ENCODE assay signal across 9 cellular contexts in the genomic region with DNA sequence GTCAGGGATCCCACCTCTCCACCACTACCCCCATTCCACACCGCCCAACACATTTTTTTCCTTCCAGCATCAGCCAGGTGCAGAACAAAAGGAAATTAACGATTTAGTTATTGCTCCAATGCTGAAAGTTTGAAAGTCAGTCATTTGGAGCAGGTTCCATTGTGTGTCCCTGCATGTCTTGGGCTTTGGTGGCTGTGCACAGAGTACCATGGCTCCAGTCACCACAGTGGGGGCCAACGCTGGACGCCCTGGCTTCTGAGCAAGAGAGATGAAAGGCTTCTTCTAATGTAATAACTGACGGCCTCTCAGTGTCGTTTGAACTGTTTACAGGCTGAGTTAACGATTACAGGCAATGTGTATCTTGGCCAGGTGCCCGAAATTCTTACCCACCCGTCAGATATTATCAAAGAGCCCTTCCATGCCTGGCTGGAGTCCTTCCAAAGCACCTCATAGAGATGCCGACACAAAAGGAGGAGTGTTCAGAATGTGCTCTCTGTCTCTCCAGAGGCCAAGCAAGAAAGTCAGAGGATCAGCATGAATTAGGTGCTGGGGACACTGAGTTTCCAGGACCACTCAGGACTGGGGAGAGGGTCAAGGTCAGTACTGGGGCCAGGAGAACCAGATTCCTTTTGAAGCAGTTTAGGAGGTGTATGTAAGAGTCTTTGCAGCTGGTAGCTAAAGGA. TPM values are rescaled to one million over a fixed set of nuclear protein-coding genes. Genes with fewer than 3 reads are reported as not detected.
DNase-seq lines count a peak whose midpoint lies in the region; ATAC-seq and TF ChIP-seq lines count a peak whose summit lies in the region.
"Had no signal": no experiment of that assay in that cellular context is flagged by ENCODE, and none has a peak within 500 bp of the region (broad histone marks: within the 10 kb centered on the region; RNA-seq: fewer than 3 reads in every experiment).

No MANE protein-coding gene starts in this region.

- H3K27ac Mint-ChIP-seq in stimulated activated naive CD8-positive, alpha-beta T cell treated with anti-CD3 and anti-CD28 coated beads, Interleukin-15, amount 100 ng/mL, for 72 hours = peak overlapping the region in 1 of 2 donors; percentile 73
- H3K27ac Mint-ChIP-seq: IgD-negative memory B cell had no signal

- peak; percentile 53 for DNase-seq in HuH-7 (ENCODE audit: low spot score)
- DNase-seq in NCI-H526 (lab: John Stamatoyannopoulos, UW) = peak; percentile 95 to 96
- peak; percentile 25 to 85 for DNase-seq in dermis microvascular lymphatic vessel endothelial cell (ENCODE audit: low read depth in 2 of 2)
- DNase-seq in retinal pigment epithelial cell (ENCODE audit: low read depth) = peak; percentile 67
- DNase-seq in stimulated activated naive CD8-positive, alpha-beta T cell treated with anti-CD3 and anti-CD28 coated beads, Interleukin-15, amount 100 ng/mL, for 72 hours = no peak

- H3K4me1 Mint-ChIP-seq in stimulated activated naive CD8-positive, alpha-beta T cell treated with anti-CD3 and anti-CD28 coated beads, Interleukin-15, amount 100 ng/mL, for 72 hours = peaks cover 8% of the 10 kb centered on the region

- no peak for ATAC-seq in stimulated activated naive CD8-positive, alpha-beta T cell treated with anti-CD3 and anti-CD28 coated beads, Interleukin-15, amount 100 ng/mL, for 72 hours
- ATAC-seq in GM18502 (IDR thresholded peaks at IDR 0.05; ENCODE audit: poor library complexity, unreplicated experiment) (no peak), HG03378 (IDR thresholded peaks at IDR 0.05; ENCODE audit: unreplicated experiment) (no peak), GM19397 (IDR thresholded peaks at IDR 0.05; ENCODE audit: unreplicated experiment) (no peak)

- no peaks in the 10 kb centered on the region for H3K27me3 Mint-ChIP-seq in stimulated activated naive CD8-positive, alpha-beta T cell treated with anti-CD3 and anti-CD28 coated beads, Interleukin-15, amount 100 ng/mL, for 72 hours
- H3K27me3 Mint-ChIP-seq: IgD-negative memory B cell had no signal

- no peak for TF ChIP-seq CTCF in retinal pigment epithelial cell (conservative IDR thresholded peaks at IDR 0.05; ENCODE audit: low read depth, low read length)

- no peaks in the 10 kb centered on the region for H3K9me3 Mint-ChIP-seq in stimulated activated naive CD8-positive, alpha-beta T cell treated with anti-CD3 and anti-CD28 coated beads, Interleukin-15, amount 100 ng/mL, for 72 hours
- H3K9me3 Mint-ChIP-seq: IgD-negative memory B cell had no signal

- no peak overlapping the region for H3K4me3 Mint-ChIP-seq in stimulated activated naive CD8-positive, alpha-beta T cell treated with anti-CD3 and anti-CD28 coated beads, Interleukin-15, amount 100 ng/mL, for 72 hours
- H3K4me3 Mint-ChIP-seq: IgD-negative memory B cell had no signal

- no peak overlapping the region for H3K4me3 ChIP-seq in retinal pigment epithelial cell (ENCODE audit: low read length)

RNA-seq across cellular contexts. Expression of gene RNF43, which starts 25.9 kb away (rescaled TPM):
- total RNA-seq in dermis microvascular lymphatic vessel endothelial cell = under 0.01 TPM in 1 of 2 replicates, not detected in the other

RNA-seq across cellular contexts. Expression of gene SUPT4H1, which starts 39.4 kb away (rescaled TPM):
- total RNA-seq in dermis microvascular lymphatic vessel endothelial cell = 49.8 and 56.8 TPM in 2 replicates

Comparison
In these comparisons a context has a peak if more than half of its experiments do, and no peak if none do; other contexts are left out.
1. DNase-seq: peak in HuH-7 (single experiment), NCI-H526 (2 of 2), dermis microvascular lymphatic vessel endothelial cell (2 of 2) and retinal pigment epithelial cell (single experiment); none in stimulated activated naive CD8-positive, alpha-beta T cell treated with anti-CD3 and anti-CD28 coated beads, Interleukin-15, amount 100 ng/mL, for 72 hours (0 of 2).